In genomic region chr12:56719056-56719455, GRCh38 we compare ENCODE assay signal across 11 cellular contexts. TPM values are rescaled to one million over a fixed set of nuclear protein-coding genes. Genes with fewer than 3 reads are reported as not detected.
DNase-seq lines count a peak whose midpoint lies in the region; ATAC-seq and TF ChIP-seq lines count a peak whose summit lies in the region.
"Had no signal": no experiment of that assay in that cellular context is flagged by ENCODE, and none has a peak within 500 bp of the region (broad histone marks: within the 10 kb centered on the region; RNA-seq: fewer than 3 reads in every experiment).

No MANE protein-coding gene starts in this region.

- TF ChIP-seq CTCF in cardiac muscle cell (IDR thresholded peaks at IDR 0.05; ENCODE audit: low read depth, low read length) (no peak), right atrium auricular region (IDR thresholded peaks at IDR 0.05) (no peak), lower lobe of right lung (IDR thresholded peaks at IDR 0.05) (no peak)

- H3K36me3 ChIP-seq in cardiac muscle cell = peaks cover 21% of the 10 kb centered on the region
- H3K36me3 ChIP-seq in right atrium auricular region = peaks cover 41% of the 10 kb centered on the region
- peaks cover 59% of the 10 kb centered on the region for H3K36me3 ChIP-seq in lower lobe of right lung

- peaks cover 74 to 79% (median 77%) of the 10 kb centered on the region in 3 donors for H3K4me1 Mint-ChIP-seq in T-cell

- H3K27ac Mint-ChIP-seq in T-cell = peak overlapping the region; percentile 77 to 82

- no peak for ATAC-seq in T-cell (replicated peaks in 1 of 4)
- no peak for ATAC-seq in lower lobe of right lung

- CTCF ChIA-PET in T-cell (lab: Charles Lee) = interaction anchor here in 1 of 2 donors (1.5 kb wide), 1 partner anchor 82 kb away, joined by 4 read pairs; no protein-coding TSS in a partner anchor

- no peaks in the 10 kb centered on the region for H3K27me3 ChIP-seq in cardiac muscle cell
- H3K27me3 ChIP-seq in right atrium auricular region = no peaks in the 10 kb centered on the region
- H3K27me3 ChIP-seq in lower lobe of right lung (ENCODE audit: low read depth) = no peaks in the 10 kb centered on the region

- H3K9me3 ChIP-seq in cardiac muscle cell (ENCODE audit: low read depth) (no peaks in the 10 kb centered on the region), right atrium auricular region (no peaks in the 10 kb centered on the region), lower lobe of right lung (no peaks in the 10 kb centered on the region)

- POLR2A ChIA-PET in T-cell (lab: Charles Lee) = interaction anchor here (0.6 to 0.9 kb wide), 3 partner anchors 18 to 34 kb away, joined by 4 to 13 read pairs (median 10); no protein-coding TSS in a partner anchor

- H3K4me1 ChIP-seq in cardiac muscle cell (ENCODE audit: low read depth) = peaks cover 50% of the 10 kb centered on the region
- H3K4me1 ChIP-seq in right atrium auricular region = peaks cover 0 to 84% of the 10 kb centered on the region in 2 donors
- H3K4me1 ChIP-seq in lower lobe of right lung = peaks cover 53% of the 10 kb centered on the region

- intact Hi-C loops in lower lobe of right lung (cut with DNase I) = no loop called here

- H3K36me3 Mint-ChIP-seq in T-cell = peaks cover 58% of the 10 kb centered on the region

- no peaks in the 10 kb centered on the region for H3K9me3 Mint-ChIP-seq in T-cell

- no peak for DNase-seq in cardiac muscle cell (ENCODE audit: low read depth in 1 of 2, low spot score in 1 of 2)
- no peak for DNase-seq in right atrium auricular region (ENCODE audit: low spot score)
- no peak for DNase-seq in T-cell
- no peak for DNase-seq in lower lobe of right lung
- DNase-seq in SK-N-DZ (ENCODE audit: low spot score) = no peak
- no peak for DNase-seq in NCI-H524 (lab: John Stamatoyannopoulos, UW)
- DNase-seq in hypothalamus (lab: John Stamatoyannopoulos, UW) = no peak
- no peak for DNase-seq in cerebellar cortex (ENCODE audit: low spot score)
- DNase-seq: C1 segment of cervical spinal cord, NCI-H510A, nucleus accumbens had no signal

- peak overlapping the region; percentile 64 for H3K27ac ChIP-seq in cardiac muscle cell
- H3K27ac ChIP-seq in right atrium auricular region = no peak overlapping the region
- H3K27ac ChIP-seq in lower lobe of right lung = peak overlapping the region; percentile 6

- no peaks in the 10 kb centered on the region for H3K27me3 Mint-ChIP-seq in T-cell

- H3K4me3 Mint-ChIP-seq in T-cell = peak overlapping the region in 2 of 3 donors; percentile 7 to 98

- H3K4me3 ChIP-seq in cardiac muscle cell (no peak overlapping the region), right atrium auricular region (no peak overlapping the region), lower lobe of right lung (no peak overlapping the region)

RNA-seq across cellular contexts. Expression of gene NACA, which starts 6.0 kb away (rescaled TPM):
- 916 and 1,196 TPM in 2 replicates for total RNA-seq in cardiac muscle cell
- polyA plus RNA-seq in cardiac muscle cell = 871 and 891 TPM in 2 replicates
- 100 to 1,000 TPM; 529 to 636 TPM for total RNA-seq in right atrium auricular region
- 1,000 to 10,000 TPM; 1,098 to 1,258 (median 1,167) TPM for total RNA-seq in T-cell
- 673 TPM for total RNA-seq in lower lobe of right lung
- 2,275 and 2,660 TPM in 2 replicates for polyA plus RNA-seq in SK-N-DZ (2014; cell fraction: cytosol; rRNA removed)
- polyA plus RNA-seq in SK-N-DZ (2014; cell fraction: nucleus; rRNA removed) = 1,144 and 1,499 TPM in 2 replicates

RNA-seq across cellular contexts. Expression of gene PTGES3, which starts 31.0 kb away (rescaled TPM):
- total RNA-seq in cardiac muscle cell (59.9 and 82.2 TPM in 2 replicates), right atrium auricular region (10 to 100 TPM; 69.6 to 71.1 TPM), T-cell (100 to 1,000 TPM; 121 to 155 (median 145) TPM), lower lobe of right lung (198 TPM)
- 210 and 262 TPM in 2 replicates for polyA plus RNA-seq in cardiac muscle cell
- 186 and 193 TPM in 2 replicates for polyA plus RNA-seq in SK-N-DZ (2014; cell fraction: cytosol; rRNA removed)
- polyA plus RNA-seq in SK-N-DZ (2014; cell fraction: nucleus; rRNA removed) = 100 and 151 TPM in 2 replicates

RNA-seq across cellular contexts. Expression of gene PRIM1, which starts 33.1 kb away (rescaled TPM):
- 6.0 and 9.9 TPM in 2 replicates for total RNA-seq in cardiac muscle cell
- polyA plus RNA-seq in cardiac muscle cell = 15.4 and 17.8 TPM in 2 replicates
- total RNA-seq in right atrium auricular region = 1 to 10 TPM; 2.2 to 2.6 TPM
- 10 to 100 TPM; 17.3 to 25.2 (median 22.2) TPM for total RNA-seq in T-cell
- 7.7 TPM for total RNA-seq in lower lobe of right lung
- 115 and 121 TPM in 2 replicates for polyA plus RNA-seq in SK-N-DZ (2014; cell fraction: cytosol; rRNA removed)
- 80.5 and 98.2 TPM in 2 replicates for polyA plus RNA-seq in SK-N-DZ (2014; cell fraction: nucleus; rRNA removed)

RNA-seq across cellular contexts. Expression of gene HSD17B6, which starts 44.1 kb away (rescaled TPM):
- total RNA-seq in cardiac muscle cell (0.53 and 1.9 TPM in 2 replicates), right atrium auricular region (1 to 10 TPM in 1 of 2 donors, under 1 TPM in 1; 0.41 to 4.8 TPM), T-cell (1 to 10 TPM in 3 of 5 donors, under 1 TPM in 2; 0.40 to 1.8 (median 1.1) TPM), lower lobe of right lung (93.8 TPM)
- 0.64 TPM in 1 of 2 replicates, not detected in the other for polyA plus RNA-seq in cardiac muscle cell
- polyA plus RNA-seq in SK-N-DZ (2014; cell fraction: cytosol; rRNA removed) = 2.9 and 7.6 TPM in 2 replicates
- 0.92 and 22.7 TPM in 2 replicates for polyA plus RNA-seq in SK-N-DZ (2014; cell fraction: nucleus; rRNA removed)

Comparison
In these comparisons a context has a peak if more than half of its experiments do, and no peak if none do; other contexts are left out.
1. H3K27ac ChIP-seq: peak in cardiac muscle cell (single experiment) and lower lobe of right lung (single experiment); none in right atrium auricular region (0 of 2).